Comparison of ENCODE assay signal across 15 cellular contexts in the genomic region with DNA sequence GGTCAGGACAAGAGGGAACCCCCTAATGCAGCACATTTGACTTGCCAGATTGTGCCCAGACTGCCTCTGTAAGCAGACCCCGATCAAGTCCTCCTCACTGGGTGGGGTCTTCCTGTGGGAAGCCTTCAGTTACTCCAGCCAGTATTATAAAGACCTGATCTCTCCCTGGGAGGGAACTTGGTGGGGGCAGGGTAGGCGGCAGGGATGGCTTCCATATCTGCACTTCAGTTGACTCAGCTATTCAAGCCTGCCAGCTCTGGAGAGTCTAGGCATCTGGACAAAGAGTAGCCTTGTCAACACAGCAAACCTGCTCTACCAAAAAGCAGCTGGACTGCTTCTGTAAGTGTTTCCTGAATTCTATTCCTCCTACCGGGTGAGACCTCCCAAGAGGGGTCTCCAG. TPM values are rescaled to one million over a fixed set of nuclear protein-coding genes. Genes with fewer than 3 reads are reported as not detected.
DNase-seq lines count a peak whose midpoint lies in the region; ATAC-seq lines count a peak whose summit lies in the region.
"Had no signal": no experiment of that assay in that cellular context is flagged by ENCODE, and none has a peak within 500 bp of the region (broad histone marks: within the 10 kb centered on the region; RNA-seq: fewer than 3 reads in every experiment).

No MANE protein-coding gene starts in this region.

- intact Hi-C loops in activated T-helper 2 cell treated with anti-CD3 and anti-CD28 coated beads, Interferon-gamma antibody, Interleukin-2, Interleukin-4, amounts not matched to agents 10 μg/mL and 5 μg/mL and 100 μg/mL, durations not matched to agents 14 hours and 24 hours and 36 hours (cut with micrococcal nuclease): no loop called here

- peak; percentile 2 for DNase-seq in NCI-H1092 (lab: John Stamatoyannopoulos, UW)
- DNase-seq in NCI-H1092 treated with DMSO at 0.1 percent for 48 hours (lab: John Stamatoyannopoulos, UW): no peak
- DNase-seq in DMS79 treated with DMSO at 0.1 percent for 48 hours (lab: John Stamatoyannopoulos, UW): peak; percentile 75
- DNase-seq in activated T-helper 2 cell treated with anti-CD3 and anti-CD28 coated beads, Interferon-gamma antibody, Interleukin-2, Interleukin-4, amounts not matched to agents 10 μg/mL and 5 μg/mL and 100 μg/mL, durations not matched to agents 14 hours and 24 hours and 36 hours (ENCODE audit: low spot score): no peak
- DNase-seq in naive thymus-derived CD8-positive, alpha-beta T cell: no peak
- no peak for DNase-seq in NCI-H82 (lab: John Stamatoyannopoulos, UW)
- DNase-seq in HPDE6-E6E7 (ENCODE audit: extremely low spot score): no peak
- DNase-seq: cortex of kidney, esophagus squamous epithelium, GM23248 had no signal

- H3K9me3 Mint-ChIP-seq in activated T-helper 2 cell treated with anti-CD3 and anti-CD28 coated beads, Interferon-gamma antibody, Interleukin-2, Interleukin-4, amounts not matched to agents 10 μg/mL and 5 μg/mL and 100 μg/mL, durations not matched to agents 14 hours and 24 hours and 36 hours: peaks cover 5% of the 10 kb centered on the region
- H3K9me3 Mint-ChIP-seq in naive thymus-derived CD8-positive, alpha-beta T cell: no peaks in the 10 kb centered on the region
- H3K9me3 Mint-ChIP-seq: nephron had no signal

- peak overlapping the region; percentile 88 for H3K27ac Mint-ChIP-seq in activated T-helper 2 cell treated with anti-CD3 and anti-CD28 coated beads, Interferon-gamma antibody, Interleukin-2, Interleukin-4, amounts not matched to agents 10 μg/mL and 5 μg/mL and 100 μg/mL, durations not matched to agents 14 hours and 24 hours and 36 hours
- peak overlapping the region in 5 of 10 donors; percentile 21 to 90 (median 87) for H3K27ac Mint-ChIP-seq in naive thymus-derived CD8-positive, alpha-beta T cell
- H3K27ac Mint-ChIP-seq: nephron had no signal

- POLR2A ChIA-PET in naive thymus-derived CD8-positive, alpha-beta T cell (lab: Charles Lee): interaction anchor here (1.2 to 1.4 kb wide), 2 partner anchors 15 to 22 kb away, joined by 3 to 4 read pairs; no protein-coding TSS in a partner anchor

- ATAC-seq in naive thymus-derived CD8-positive, alpha-beta T cell: no peak
- ATAC-seq in GM19467 (IDR thresholded peaks at IDR 0.05; ENCODE audit: unreplicated experiment): no peak
- ATAC-seq: sciatic nerve had no signal

- H3K36me3 Mint-ChIP-seq in activated T-helper 2 cell treated with anti-CD3 and anti-CD28 coated beads, Interferon-gamma antibody, Interleukin-2, Interleukin-4, amounts not matched to agents 10 μg/mL and 5 μg/mL and 100 μg/mL, durations not matched to agents 14 hours and 24 hours and 36 hours (ENCODE audit: low read depth): peaks cover 23% of the 10 kb centered on the region
- H3K36me3 Mint-ChIP-seq in naive thymus-derived CD8-positive, alpha-beta T cell: no peaks in the 10 kb centered on the region

- H3K4me3 Mint-ChIP-seq in activated T-helper 2 cell treated with anti-CD3 and anti-CD28 coated beads, Interferon-gamma antibody, Interleukin-2, Interleukin-4, amounts not matched to agents 10 μg/mL and 5 μg/mL and 100 μg/mL, durations not matched to agents 14 hours and 24 hours and 36 hours (ENCODE audit: low read depth): no peak overlapping the region
- H3K4me3 Mint-ChIP-seq in naive thymus-derived CD8-positive, alpha-beta T cell: peak overlapping the region in 6 of 10 donors; percentile 19 to 75 (median 66)
- H3K4me3 Mint-ChIP-seq: nephron had no signal

- peaks cover 70% of the 10 kb centered on the region for H3K4me1 Mint-ChIP-seq in activated T-helper 2 cell treated with anti-CD3 and anti-CD28 coated beads, Interferon-gamma antibody, Interleukin-2, Interleukin-4, amounts not matched to agents 10 μg/mL and 5 μg/mL and 100 μg/mL, durations not matched to agents 14 hours and 24 hours and 36 hours (ENCODE audit: low read depth)
- peaks cover 19 to 56% (median 44%) of the 10 kb centered on the region in 4 donors for H3K4me1 Mint-ChIP-seq in naive thymus-derived CD8-positive, alpha-beta T cell
- H3K4me1 Mint-ChIP-seq: nephron had no signal

- H3K27me3 Mint-ChIP-seq in activated T-helper 2 cell treated with anti-CD3 and anti-CD28 coated beads, Interferon-gamma antibody, Interleukin-2, Interleukin-4, amounts not matched to agents 10 μg/mL and 5 μg/mL and 100 μg/mL, durations not matched to agents 14 hours and 24 hours and 36 hours (ENCODE audit: low read depth): no peaks in the 10 kb centered on the region
- H3K27me3 Mint-ChIP-seq in naive thymus-derived CD8-positive, alpha-beta T cell: no peaks in the 10 kb centered on the region

RNA-seq across cellular contexts. Expression of a gene that starts 21.0 kb away (rescaled TPM):
- 35.5 and 37.5 TPM in 2 replicates for total RNA-seq in activated T-helper 2 cell treated with anti-CD3 and anti-CD28 coated beads, Interferon-gamma antibody, Interleukin-2, Interleukin-4, amounts not matched to agents 10 μg/mL and 5 μg/mL and 100 μg/mL, durations not matched to agents 14 hours and 24 hours and 36 hours
- total RNA-seq in naive thymus-derived CD8-positive, alpha-beta T cell: 10 to 100 TPM; 51.7 to 52.2 TPM
- polyA plus RNA-seq in naive thymus-derived CD8-positive, alpha-beta T cell: 10 to 100 TPM; 34.2 to 53.4 (median 43.2) TPM

RNA-seq across cellular contexts. Expression of a gene that starts 32.7 kb away (rescaled TPM):
- 11.3 and 12.2 TPM in 2 replicates for total RNA-seq in activated T-helper 2 cell treated with anti-CD3 and anti-CD28 coated beads, Interferon-gamma antibody, Interleukin-2, Interleukin-4, amounts not matched to agents 10 μg/mL and 5 μg/mL and 100 μg/mL, durations not matched to agents 14 hours and 24 hours and 36 hours
- not detected for total RNA-seq in naive thymus-derived CD8-positive, alpha-beta T cell
- polyA plus RNA-seq in naive thymus-derived CD8-positive, alpha-beta T cell: under 1 TPM in 1 of 3 donors, not detected in 2; 0.24 TPM
- total RNA-seq: A172, GM23248, left lobe of liver, sciatic nerve had no signal
- polyA plus RNA-seq: GM23248 had no signal

RNA-seq across cellular contexts. Expression of a gene that starts 44.3 kb away (rescaled TPM):
- 2,053 and 2,074 TPM in 2 replicates for total RNA-seq in activated T-helper 2 cell treated with anti-CD3 and anti-CD28 coated beads, Interferon-gamma antibody, Interleukin-2, Interleukin-4, amounts not matched to agents 10 μg/mL and 5 μg/mL and 100 μg/mL, durations not matched to agents 14 hours and 24 hours and 36 hours
- 1,000 to 10,000 TPM; 1,560 to 1,579 TPM for total RNA-seq in naive thymus-derived CD8-positive, alpha-beta T cell
- polyA plus RNA-seq in naive thymus-derived CD8-positive, alpha-beta T cell: 1,000 to 10,000 TPM; 1,242 to 1,388 (median 1,323) TPM

Comparison
In these comparisons a context has a peak if more than half of its experiments do, and no peak if none do; other contexts are left out.
1. DNase-seq: peak in NCI-H1092 (single experiment) and DMS79 treated with DMSO at 0.1 percent for 48 hours (single experiment); none in NCI-H1092 treated with DMSO at 0.1 percent for 48 hours (single experiment), activated T-helper 2 cell treated with anti-CD3 and anti-CD28 coated beads, Interferon-gamma antibody, Interleukin-2, Interleukin-4, amounts not matched to agents 10 μg/mL and 5 μg/mL and 100 μg/mL, durations not matched to agents 14 hours and 24 hours and 36 hours (single experiment), naive thymus-derived CD8-positive, alpha-beta T cell (0 of 10), NCI-H82 (single experiment) and HPDE6-E6E7 (single experiment).
2. RNA of a gene that starts 32.7 kb away (total RNA-seq): 11.3 to 12.2 TPM in activated T-helper 2 cell treated with anti-CD3 and anti-CD28 coated beads, Interferon-gamma antibody, Interleukin-2, Interleukin-4, amounts not matched to agents 10 μg/mL and 5 μg/mL and 100 μg/mL, durations not matched to agents 14 hours and 24 hours and 36 hours; not detected in naive thymus-derived CD8-positive, alpha-beta T cell; every median in the first group is over 10 times any median in the second.